ENCODE assay signal across 27 cellular contexts in genomic region chr2:206875701-206876100, GRCh38.
DNase-seq lines count a peak whose midpoint lies in the region; FAIRE-seq and TF ChIP-seq lines count a peak whose summit lies in the region.
"Had no signal": no experiment of that assay in that cellular context is flagged by ENCODE, and none has a peak within 500 bp of the region (broad histone marks: within the 10 kb centered on the region; RNA-seq: fewer than 3 reads in every experiment).

No MANE protein-coding gene starts in this region.

- H2BK120ac ChIP-seq in H1 (replicated peaks; ENCODE audit: low read depth, low read length), result no peak overlapping the region
- no peak overlapping the region for H2BK120ac ChIP-seq in trophoblast cell (ENCODE audit: insufficient read depth, low read length, poor library complexity)

- H3K36me3 ChIP-seq in H1 (ENCODE audit: control insufficient read depth in 2 of 4, insufficient read depth in 4 of 4, low read length in 3 of 4), result no peaks in the 10 kb centered on the region
- H3K36me3 ChIP-seq in endodermal cell (ENCODE audit: control insufficient read depth, insufficient read depth, low read length), result no peaks in the 10 kb centered on the region
- H3K36me3 ChIP-seq in neural cell (ENCODE audit: insufficient read depth, low read length), result no peaks in the 10 kb centered on the region
- no peaks in the 10 kb centered on the region for H3K36me3 ChIP-seq in trophoblast cell (ENCODE audit: control insufficient read depth in 1 of 2, insufficient read depth in 2 of 2, low read length in 2 of 2)
- H3K36me3 ChIP-seq: BE2C, BLaER1 had no signal

- FAIRE-seq in H1 (lab: Jason Lieb, UNC), result peak; percentile 19
- FAIRE-seq: A204.1, GM12878, GM12892, GM18507 had no signal

- H3K23ac ChIP-seq in H1 (ENCODE audit: insufficient read length), result no peak overlapping the region
- no peak overlapping the region for H3K23ac ChIP-seq in trophoblast cell (ENCODE audit: low read length)

- no peaks in the 10 kb centered on the region for H3K27me3 Mint-ChIP-seq in endodermal cell (ENCODE audit: insufficient read depth)
- peaks cover 7% of the 10 kb centered on the region for H3K27me3 Mint-ChIP-seq in activated CD4-positive, alpha-beta memory T cell treated with anti-CD3 and anti-CD28 coated beads, Interleukin-2, amount 10 ng/mL, durations not matched to agents 7 days and 5 days

- H3K4me2 ChIP-seq in H1 (ENCODE audit: insufficient read depth in 1 of 2, low read depth in 2 of 2, low read length in 2 of 2) (no peak overlapping the region), neural cell (ENCODE audit: low read length) (no peak overlapping the region), trophoblast cell (ENCODE audit: low read length) (no peak overlapping the region)
- H3K4me2 ChIP-seq: BLaER1 had no signal

- peaks cover 4% of the 10 kb centered on the region for H3K36me3 Mint-ChIP-seq in endodermal cell (ENCODE audit: low read depth)
- H3K36me3 Mint-ChIP-seq in activated CD4-positive, alpha-beta memory T cell treated with anti-CD3 and anti-CD28 coated beads, Interleukin-2, amount 10 ng/mL, durations not matched to agents 7 days and 5 days (ENCODE audit: low read depth), result no peaks in the 10 kb centered on the region
- H3K36me3 Mint-ChIP-seq: CD14-positive monocyte; CD4-positive, alpha-beta memory T cell; CD4-positive, CD25-positive, alpha-beta regulatory T cell; CD8-positive, alpha-beta memory T cell had no signal

- DNase-seq in H1 (ENCODE audit: low read depth in 1 of 2, low spot score in 2 of 2), result no peak
- no peak for DNase-seq in endodermal cell
- DNase-seq in trophoblast cell, result peak; percentile 54 to 91
- DNase-seq in NCI-H2196 (lab: John Stamatoyannopoulos, UW; ENCODE audit: unreplicated experiment), result no peak
- DNase-seq in midbrain (lab: John Stamatoyannopoulos, UW), result no peak
- DNase-seq in activated CD4-positive, alpha-beta memory T cell treated with anti-CD3 and anti-CD28 coated beads, Interleukin-2, amount 10 ng/mL, durations not matched to agents 7 days and 5 days, result no peak
- DNase-seq in SHP77 (lab: John Stamatoyannopoulos, UW), result no peak
- DNase-seq: 8988T; ACHN; BE2C; CD4-positive, alpha-beta memory T cell; CD4-positive, CD25-positive, alpha-beta regulatory T cell; CD8-positive, alpha-beta memory T cell; COR-L47; DMS 273 treated with DMSO at 0.1 percent for 48 hours; DMS153; DMS53; DND-41; EL; GDM1 had no signal

- no peaks in the 10 kb centered on the region for H3F3A ChIP-seq in neural cell (ENCODE audit: insufficient read depth, low read length, poor library complexity, severe bottlenecking)

- H3K4me3 ChIP-seq in H1 (ENCODE audit: extremely low read depth in 1 of 4, insufficient read depth in 2 of 4, low read depth in 3 of 4, low read length in 4 of 4) (no peak overlapping the region), endodermal cell (ENCODE audit: low read length) (no peak overlapping the region), neural cell (ENCODE audit: low read length) (no peak overlapping the region), trophoblast cell (ENCODE audit: low read depth, low read length) (no peak overlapping the region)
- H3K4me3 ChIP-seq: BLaER1, GM12878 had no signal

- H2AK5ac ChIP-seq in H1 (ENCODE audit: low read depth, low read length), result no peak overlapping the region
- H2AK5ac ChIP-seq in trophoblast cell (ENCODE audit: low read length), result no peak overlapping the region

- H3K79me2 ChIP-seq in H1 (ENCODE audit: control insufficient read depth in 1 of 2, insufficient read depth in 2 of 2, low read length in 2 of 2), result no peaks in the 10 kb centered on the region
- H3K79me2 ChIP-seq in neural cell (replicated peaks; ENCODE audit: insufficient read depth, low read length), result no peaks in the 10 kb centered on the region
- no peaks in the 10 kb centered on the region for H3K79me2 ChIP-seq in trophoblast cell (ENCODE audit: control insufficient read depth, insufficient read depth, low read length, poor library complexity)

- H3K9me3 Mint-ChIP-seq in endodermal cell, result peaks cover 1% of the 10 kb centered on the region
- H3K9me3 Mint-ChIP-seq in activated CD4-positive, alpha-beta memory T cell treated with anti-CD3 and anti-CD28 coated beads, Interleukin-2, amount 10 ng/mL, durations not matched to agents 7 days and 5 days, result no peaks in the 10 kb centered on the region
- H3K9me3 Mint-ChIP-seq: CD8-positive, alpha-beta memory T cell had no signal

- POLR2A ChIA-PET in H1 (lab: Charles Lee; ENCODE audit: partially characterized antibody), result no interaction called here
- POLR2A ChIA-PET in activated CD4-positive, alpha-beta memory T cell treated with anti-CD3 and anti-CD28 coated beads, Interleukin-2, amount 10 ng/mL, durations not matched to agents 7 days and 5 days (lab: Charles Lee), result no interaction called here

- no peak overlapping the region for H4K5ac ChIP-seq in H1 (ENCODE audit: insufficient read length, low read depth, low read length)

- H4K8ac ChIP-seq in H1 (ENCODE audit: extremely low read depth, insufficient read depth, low read length), result no peak overlapping the region
- H4K8ac ChIP-seq in trophoblast cell (ENCODE audit: low read depth, low read length), result no peak overlapping the region

- H4K20me1 ChIP-seq in H1 (replicated peaks in 1 of 2; ENCODE audit: control insufficient read depth in 1 of 2, insufficient read depth in 2 of 2, low read length in 2 of 2) (no peaks in the 10 kb centered on the region), neural cell (ENCODE audit: insufficient read depth) (no peaks in the 10 kb centered on the region)
- H4K20me1 ChIP-seq: BLaER1 had no signal

- H3K23me2 ChIP-seq in H1 (ENCODE audit: low read depth, low read length), result no peaks in the 10 kb centered on the region

- H3K4ac ChIP-seq in H1 (replicated peaks; ENCODE audit: insufficient read length, low read depth, low read length) (no peak overlapping the region), trophoblast cell (ENCODE audit: low read depth, low read length) (no peak overlapping the region)

- no peak overlapping the region for H3K4me3 Mint-ChIP-seq in endodermal cell
- no peak overlapping the region for H3K4me3 Mint-ChIP-seq in activated CD4-positive, alpha-beta memory T cell treated with anti-CD3 and anti-CD28 coated beads, Interleukin-2, amount 10 ng/mL, durations not matched to agents 7 days and 5 days
- H3K4me3 Mint-ChIP-seq: CD14-positive monocyte; CD4-positive, alpha-beta memory T cell; CD4-positive, CD25-positive, alpha-beta regulatory T cell; CD8-positive, alpha-beta memory T cell had no signal

- H3K9me3 ChIP-seq in H1 (ENCODE audit: insufficient read depth in 2 of 2, low read depth in 1 of 2, low read length in 1 of 2) (no peaks in the 10 kb centered on the region), endodermal cell (ENCODE audit: control insufficient read depth, low read length) (peaks cover 5% of the 10 kb centered on the region), neural cell (ENCODE audit: low read length) (no peaks in the 10 kb centered on the region), trophoblast cell (ENCODE audit: insufficient read depth, low read depth, low read length) (no peaks in the 10 kb centered on the region)
- H3K9me3 ChIP-seq: BE2C, BLaER1 had no signal

- H2BK5ac ChIP-seq in H1 (ENCODE audit: low read depth, low read length) (no peak overlapping the region), trophoblast cell (ENCODE audit: low read depth, low read length, poor library complexity) (no peak overlapping the region)

- H2BK12ac ChIP-seq in H1 (ENCODE audit: low read depth, low read length) (no peak overlapping the region), trophoblast cell (ENCODE audit: low read length) (no peak overlapping the region)

- peak overlapping the region in 1 of 4 experiments; percentile 34; a peak in 1 of 7 replicates for H3K9ac ChIP-seq in H1 (replicated peaks in 1 of 4; ENCODE audit: extremely low read depth in 1 of 4, low read depth in 3 of 4, low read length in 3 of 4)
- no peak overlapping the region for H3K9ac ChIP-seq in endodermal cell (ENCODE audit: extremely low read depth, low read length, poor library complexity, severe bottlenecking)
- no peak overlapping the region for H3K9ac ChIP-seq in neural cell (ENCODE audit: low read length)
- no peak overlapping the region for H3K9ac ChIP-seq in trophoblast cell (ENCODE audit: low read length)
- H3K9ac ChIP-seq: BLaER1 had no signal

- WGBS in H1 (ENCODE audit: extremely low coverage in 1 of 2, insufficient coverage in 1 of 2, insufficient read length in 1 of 2, insufficient replicate concordance in 2 of 2, low coverage in 1 of 2, low lambda C conversion rate in 2 of 2, missing lambda C conversion rate in 1 of 2), 2 experiments, result 91% methylated on average over 2 of the region's 2 CpGs; no CpG with 5 or more reads in 1 of the 2 experiments
- WGBS in endodermal cell (ENCODE audit: insufficient coverage in 1 of 2, insufficient read length in 1 of 2), 2 experiments, result 93 to 100% methylated on average over 1 of the region's 2 CpGs
- no CpG with 5 or more reads among the region's 2 CpGs for WGBS in trophoblast cell (ENCODE audit: extremely low coverage, insufficient coverage, insufficient read length)

- peaks cover 16% of the 10 kb centered on the region for H3K4me1 Mint-ChIP-seq in endodermal cell
- peaks cover 5% of the 10 kb centered on the region for H3K4me1 Mint-ChIP-seq in activated CD4-positive, alpha-beta memory T cell treated with anti-CD3 and anti-CD28 coated beads, Interleukin-2, amount 10 ng/mL, durations not matched to agents 7 days and 5 days
- H3K4me1 Mint-ChIP-seq: CD14-positive monocyte; CD4-positive, CD25-positive, alpha-beta regulatory T cell; CD8-positive, alpha-beta memory T cell had no signal

- H3K9me2 ChIP-seq in neural cell (ENCODE audit: insufficient read depth, low read length), result no peaks in the 10 kb centered on the region

- TF ChIP-seq EP300 in H1 (IDR thresholded peaks at IDR 0.05; ENCODE audit: borderline replicate concordance in 1 of 2, low read depth in 2 of 2, low read length in 2 of 2), result no peak
- no peak for TF ChIP-seq EP300 in neural cell (conservative IDR thresholded peaks at IDR 0.05; ENCODE audit: poor library complexity, severe bottlenecking)

- TF ChIP-seq RAD21 in H1 (IDR thresholded peaks at IDR 0.05 in 1 of 2, conservative IDR thresholded peaks at IDR 0.05 in 1 of 2; ENCODE audit: low read depth in 2 of 2, low read length in 2 of 2) (no peak), neural cell (conservative IDR thresholded peaks at IDR 0.05) (no peak)

- no peak overlapping the region for H2BK15ac ChIP-seq in H1 (ENCODE audit: low read length)

- TF ChIP-seq CTCF in H1 (IDR thresholded peaks at IDR 0.05; ENCODE audit: control extremely low read depth in 1 of 3, insufficient read depth in 1 of 3, low read depth in 1 of 3, low read length in 3 of 3) (no peak), endodermal cell (conservative IDR thresholded peaks at IDR 0.05) (peak; percentile 18), neural cell (IDR thresholded peaks at IDR 0.05; ENCODE audit: poor library complexity, severe bottlenecking) (no peak)

- H3K18ac ChIP-seq in H1 (ENCODE audit: extremely low read depth, low read length), result no peak overlapping the region
- no peak overlapping the region for H3K18ac ChIP-seq in trophoblast cell (ENCODE audit: low read length)

- CTCF ChIA-PET in H1 (lab: Charles Lee; ENCODE audit: partially characterized antibody), result interaction anchor here (0.9 kb wide), 1 partner anchor 42 kb away, joined by 3 read pairs; no protein-coding TSS in a partner anchor
- CTCF ChIA-PET in activated CD4-positive, alpha-beta memory T cell treated with anti-CD3 and anti-CD28 coated beads, Interleukin-2, amount 10 ng/mL, durations not matched to agents 7 days and 5 days (lab: Charles Lee), result no interaction called here

- H3K79me1 ChIP-seq in H1 (ENCODE audit: low read depth, low read length) (no peaks in the 10 kb centered on the region; the same call in 1 of the 2 replicates), trophoblast cell (ENCODE audit: low read length) (no peaks in the 10 kb centered on the region)

- no peak overlapping the region for H4K91ac ChIP-seq in H1 (replicated peaks; ENCODE audit: insufficient read length, low read length)
- H4K91ac ChIP-seq in trophoblast cell (ENCODE audit: low read depth, low read length), result no peak overlapping the region

- H3K27ac Mint-ChIP-seq in endodermal cell, result no peak overlapping the region
- no peak overlapping the region for H3K27ac Mint-ChIP-seq in activated CD4-positive, alpha-beta memory T cell treated with anti-CD3 and anti-CD28 coated beads, Interleukin-2, amount 10 ng/mL, durations not matched to agents 7 days and 5 days
- H3K27ac Mint-ChIP-seq: CD14-positive monocyte; CD4-positive, alpha-beta memory T cell; CD4-positive, CD25-positive, alpha-beta regulatory T cell had no signal

- H3K4me1 ChIP-seq in H1 (replicated peaks in 1 of 4; ENCODE audit: control insufficient read depth in 3 of 4, insufficient read depth in 4 of 4, low read length in 3 of 4) (peaks cover 3 to 8% (median 5%) of the 10 kb centered on the region in 4 experiments; a peak in 5 of 7 replicates), endodermal cell (ENCODE audit: control insufficient read depth, insufficient read depth, low read length) (peaks cover 8% of the 10 kb centered on the region), trophoblast cell (ENCODE audit: control insufficient read depth in 1 of 2, insufficient read depth in 2 of 2, low read length in 2 of 2) (no peaks in the 10 kb centered on the region)
- H3K4me1 ChIP-seq: BLaER1 had no signal

- TF ChIP-seq POLR2A in H1 (IDR thresholded peaks at IDR 0.05; ENCODE audit: control extremely low read depth in 1 of 2, low read depth in 2 of 2, low read length in 2 of 2), result no peak

- H2AFZ ChIP-seq in H1 (ENCODE audit: low read length), result no peak overlapping the region
- no peak overlapping the region for H2AFZ ChIP-seq in neural cell (ENCODE audit: low read depth, low read length)
- H2AFZ ChIP-seq in trophoblast cell (ENCODE audit: insufficient read depth, low read length, poor library complexity), result no peak overlapping the region

- H4K12ac ChIP-seq in trophoblast cell (ENCODE audit: low read depth, low read length), result no peak overlapping the region

- H3K27ac ChIP-seq in H1 (ENCODE audit: low read depth, low read length) (no peak overlapping the region), endodermal cell (ENCODE audit: low read depth, low read length) (no peak overlapping the region), neural cell (ENCODE audit: low read length) (peak overlapping the region; percentile 42), trophoblast cell (ENCODE audit: low read depth, low read length) (no peak overlapping the region)
- H3K27ac ChIP-seq: BLaER1 had no signal

- H3K56ac ChIP-seq in H1 (replicated peaks; ENCODE audit: insufficient read length, low read depth, low read length), result no peak overlapping the region

- H3K27me3 ChIP-seq in H1 (replicated peaks in 1 of 4; ENCODE audit: control insufficient read depth in 3 of 4, extremely low read depth in 1 of 4, insufficient read depth in 3 of 4, low read length in 3 of 4) (no peaks in the 10 kb centered on the region), endodermal cell (ENCODE audit: control insufficient read depth, insufficient read depth, low read length, poor library complexity, severe bottlenecking) (no peaks in the 10 kb centered on the region), neural cell (ENCODE audit: insufficient read depth, low read depth, low read length) (no peaks in the 10 kb centered on the region), trophoblast cell (ENCODE audit: insufficient read depth, low read length) (no peaks in the 10 kb centered on the region)
- H3K27me3 ChIP-seq: BE2C, BLaER1 had no signal

- H3K14ac ChIP-seq in H1 (ENCODE audit: insufficient read length), result no peak overlapping the region
- no peak overlapping the region for H3K14ac ChIP-seq in trophoblast cell (ENCODE audit: low read length)

- no peak overlapping the region for H2BK20ac ChIP-seq in H1 (ENCODE audit: low read length)

Comparison
In these comparisons a context has a peak if more than half of its experiments do, and no peak if none do; other contexts are left out.
1. DNase-seq: peak in trophoblast cell (2 of 2); none in H1 (0 of 2), endodermal cell (single experiment), NCI-H2196 (single experiment), midbrain (single experiment), activated CD4-positive, alpha-beta memory T cell treated with anti-CD3 and anti-CD28 coated beads, Interleukin-2, amount 10 ng/mL, durations not matched to agents 7 days and 5 days (single experiment) and SHP77 (0 of 2).